Comparison of ENCODE assay signal across 17 cellular contexts in the genomic region with DNA sequence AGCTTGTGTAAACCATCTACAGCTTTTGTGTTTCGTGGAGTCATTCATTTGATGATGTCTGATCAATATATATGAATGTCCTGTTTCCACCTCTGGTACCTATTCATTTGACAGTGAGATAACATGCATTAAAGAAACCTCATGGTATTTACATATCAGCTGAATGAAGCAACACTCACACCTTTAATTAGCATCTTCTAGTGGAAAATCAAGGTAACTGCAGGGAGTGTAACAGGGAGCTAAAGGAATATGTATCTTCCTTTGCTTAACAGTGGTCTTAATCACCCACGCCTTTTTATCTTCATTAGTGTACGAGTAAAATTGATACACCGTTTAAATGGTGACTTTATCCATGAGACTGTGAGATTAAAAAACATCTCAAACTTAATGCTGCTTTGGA. TPM values are rescaled to one million over a fixed set of nuclear protein-coding genes. Genes with fewer than 3 reads are reported as not detected.
A peak's percentile ranks its signal among the peaks of the same experiment; 100 is the strongest.
DNase-seq lines count a peak whose midpoint lies in the region; ATAC-seq and TF ChIP-seq lines count a peak whose summit lies in the region.
"Had no signal": no experiment of that assay in that cellular context is flagged by ENCODE, and none has a peak within 500 bp of the region (broad histone marks: within the 10 kb centered on the region; RNA-seq: fewer than 3 reads in every experiment).

No MANE protein-coding gene starts in this region.

- H3K9me2 ChIP-seq in OCI-LY1 (ENCODE audit: low read depth, low read length): no peaks in the 10 kb centered on the region

- peak; percentile 48 for ATAC-seq in GM18511 (IDR thresholded peaks at IDR 0.05; ENCODE audit: unreplicated experiment)
- ATAC-seq in GM18870 (IDR thresholded peaks at IDR 0.05; ENCODE audit: unreplicated experiment): no peak
- ATAC-seq in gastroesophageal sphincter: no peak
- ATAC-seq: effector memory CD8-positive, alpha-beta T cell; left lobe of liver; upper lobe of right lung had no signal

- H3K9me3 ChIP-seq in OCI-LY1 (ENCODE audit: low read length) (no peaks in the 10 kb centered on the region), gastroesophageal sphincter (no peaks in the 10 kb centered on the region)
- H3K9me3 ChIP-seq: upper lobe of right lung had no signal

- TF ChIP-seq CTCF in OCI-LY1 (IDR thresholded peaks at IDR 0.05; ENCODE audit: low read length) (peak; percentile 17; the same call in 1 of the 2 replicates), fibroblast of the aortic adventitia (IDR thresholded peaks at IDR 0.05; ENCODE audit: insufficient read depth, low read length) (peak; percentile 13), gastroesophageal sphincter (IDR thresholded peaks at IDR 0.05) (no peak)

- no peak for TF ChIP-seq POLR2A in gastroesophageal sphincter (IDR thresholded peaks at IDR 0.05)

- H3K79me2 ChIP-seq in OCI-LY1 (ENCODE audit: insufficient read depth, low read length): no peaks in the 10 kb centered on the region

- no peaks in the 10 kb centered on the region for H3K36me3 ChIP-seq in OCI-LY1 (ENCODE audit: insufficient read depth, low read length)
- no peaks in the 10 kb centered on the region for H3K36me3 ChIP-seq in gastroesophageal sphincter
- H3K36me3 ChIP-seq: upper lobe of right lung had no signal

- in situ Hi-C loops in ACHN (cut with HindIII; ENCODE audit: low pct_ligation_motif_present, low pct_unique_long_range_greater_than_20kb, low sequenced_read_pairs): no loop called here

- no peak overlapping the region for H2AFZ ChIP-seq in OCI-LY1 (ENCODE audit: low read length)
- H2AFZ ChIP-seq: PC-9 had no signal

- no peak for TF ChIP-seq EP300 in gastroesophageal sphincter (IDR thresholded peaks at IDR 0.05)

- no peak overlapping the region for H3K27ac ChIP-seq in OCI-LY1 (ENCODE audit: low read depth, low read length, poor library complexity, severe bottlenecking)
- no peak overlapping the region for H3K27ac ChIP-seq in substantia nigra (ENCODE audit: low read depth, low read length, poor library complexity, severe bottlenecking)
- H3K27ac ChIP-seq in gastroesophageal sphincter: no peak overlapping the region
- H3K27ac ChIP-seq: PC-9, upper lobe of right lung had no signal

- no peak overlapping the region for H3K4me2 ChIP-seq in OCI-LY1 (ENCODE audit: low read length)
- H3K4me2 ChIP-seq: PC-9 had no signal

- H4K20me1 ChIP-seq in OCI-LY1 (ENCODE audit: insufficient read depth, low read length): no peaks in the 10 kb centered on the region

- 94 to 98% methylated on average over 4 of the region's 4 CpGs for WGBS in gastroesophageal sphincter (ENCODE audit: low coverage in 1 of 2), 2 donors

- DNase-seq in ACHN: peak; percentile 26
- no peak for DNase-seq in fibroblast of the aortic adventitia (ENCODE audit: low read depth)
- no peak for DNase-seq in substantia nigra (lab: John Stamatoyannopoulos, UW)
- DNase-seq in NCI-H1092 treated with DMSO at 0.1 percent for 48 hours (lab: John Stamatoyannopoulos, UW): no peak
- DNase-seq: activated CD4-positive, CD25-positive, alpha-beta regulatory T cell; activated CD8-positive, alpha-beta memory T cell treated with anti-CD3 and anti-CD28 coated beads, Interleukin-2, amount 50 U/mL, for 48 hours; activated naive CD4-positive, alpha-beta T cell treated with anti-CD3 and anti-CD28 coated beads, Interleukin-2, amount 50 U/mL, for 16 hours; effector memory CD8-positive, alpha-beta T cell; NCI-H2107; PC-9; stimulated activated CD4-positive, alpha-beta T cell treated with anti-CD3 and anti-CD28 coated beads, Interleukin-2, amount 100 ng/mL, for 48 hours; upper lobe of right lung had no signal

- H3K4me3 ChIP-seq in OCI-LY1 (ENCODE audit: low read depth, low read length, poor library complexity, severe bottlenecking): no peak overlapping the region
- H3K4me3 ChIP-seq in fibroblast of the aortic adventitia (ENCODE audit: low read depth, low read length): no peak overlapping the region
- no peak overlapping the region for H3K4me3 ChIP-seq in gastroesophageal sphincter
- H3K4me3 ChIP-seq: PC-9, upper lobe of right lung had no signal

- H3K4me1 ChIP-seq in OCI-LY1 (ENCODE audit: insufficient read depth, low read length, severe bottlenecking) (no peaks in the 10 kb centered on the region), gastroesophageal sphincter (no peaks in the 10 kb centered on the region)
- H3K4me1 ChIP-seq: upper lobe of right lung had no signal

- H3K9ac ChIP-seq in OCI-LY1 (ENCODE audit: low read length): no peak overlapping the region

- H3K27me3 ChIP-seq in OCI-LY1 (ENCODE audit: insufficient read depth, low read length): no peaks in the 10 kb centered on the region
- H3K27me3 ChIP-seq in gastroesophageal sphincter: no peaks in the 10 kb centered on the region
- H3K27me3 ChIP-seq: upper lobe of right lung had no signal

- H3F3A ChIP-seq in OCI-LY1 (ENCODE audit: insufficient read depth, low read length): no peaks in the 10 kb centered on the region

RNA-seq across cellular contexts. Expression of a gene that starts 15.6 kb away (rescaled TPM):
- total RNA-seq in fibroblast of the aortic adventitia (ENCODE audit: low replicate concordance) (22.2 and 57.8 TPM in 2 replicates), gastroesophageal sphincter (10 to 100 TPM in 1 of 4 donors, 1 to 10 TPM in 3; 7.1 to 14.6 (median 9.5) TPM)

Comparison
In these comparisons a context has a peak if more than half of its experiments do, and no peak if none do; other contexts are left out.
1. CTCF ChIP-seq: peak in OCI-LY1 (single experiment) and fibroblast of the aortic adventitia (single experiment); none in gastroesophageal sphincter (0 of 4).